ENCODE assay signal across 2 cellular contexts in the genomic region with DNA sequence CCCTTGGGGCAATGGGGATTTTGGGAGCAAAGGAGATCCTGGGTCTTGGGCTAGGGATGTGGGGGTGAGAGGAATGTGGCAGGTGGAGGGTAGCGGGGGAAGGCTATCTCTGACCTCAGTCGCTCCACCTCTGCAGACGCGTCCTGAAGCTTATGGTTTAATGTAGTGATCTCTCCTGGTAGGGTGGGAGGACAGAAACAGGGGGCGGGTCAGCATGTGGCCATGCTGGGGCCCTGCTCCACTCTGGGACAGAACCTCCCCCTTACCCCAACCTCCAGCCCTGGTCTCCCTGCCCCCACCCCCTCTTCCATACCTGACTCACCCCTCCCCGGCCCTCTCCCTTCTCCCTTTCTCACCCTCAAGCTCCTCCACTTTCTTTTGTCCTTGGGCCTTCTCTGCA.
TF ChIP-seq lines count a peak whose summit lies in the region.

No MANE protein-coding gene starts in this region.

TF ChIP-seq in HEK293T, 16 proteins besides CTCF, POLR2A, EP300 and RAD21:
- TF ChIP-seq HDGF (IDR thresholded peaks at IDR 0.05; ENCODE audit: borderline replicate concordance) (no peak), ELF4 (IDR thresholded peaks at IDR 0.05) (no peak), ARNT (IDR thresholded peaks at IDR 0.05) (no peak), L3MBTL2 (conservative IDR thresholded peaks at IDR 0.05) (no peak), BHLHE40 (IDR thresholded peaks at IDR 0.05; ENCODE audit: borderline replicate concordance) (no peak), LEF1 (IDR thresholded peaks at IDR 0.05; ENCODE audit: borderline replicate concordance) (no peak), FOXK2 (IDR thresholded peaks at IDR 0.05) (no peak), ZNF384 (IDR thresholded peaks at IDR 0.05) (no peak), FOXM1 (IDR thresholded peaks at IDR 0.05; ENCODE audit: borderline replicate concordance) (no peak), TARDBP (IDR thresholded peaks at IDR 0.05) (no peak), FOXA1 (IDR thresholded peaks at IDR 0.05) (no peak), SUZ12 (IDR thresholded peaks at IDR 0.05) (no peak), SP1 (IDR thresholded peaks at IDR 0.05) (no peak), NFRKB (IDR thresholded peaks at IDR 0.05) (no peak), CTBP1 (IDR thresholded peaks at IDR 0.05; ENCODE audit: borderline replicate concordance) (no peak)
- TF ChIP-seq, protein P1, sequence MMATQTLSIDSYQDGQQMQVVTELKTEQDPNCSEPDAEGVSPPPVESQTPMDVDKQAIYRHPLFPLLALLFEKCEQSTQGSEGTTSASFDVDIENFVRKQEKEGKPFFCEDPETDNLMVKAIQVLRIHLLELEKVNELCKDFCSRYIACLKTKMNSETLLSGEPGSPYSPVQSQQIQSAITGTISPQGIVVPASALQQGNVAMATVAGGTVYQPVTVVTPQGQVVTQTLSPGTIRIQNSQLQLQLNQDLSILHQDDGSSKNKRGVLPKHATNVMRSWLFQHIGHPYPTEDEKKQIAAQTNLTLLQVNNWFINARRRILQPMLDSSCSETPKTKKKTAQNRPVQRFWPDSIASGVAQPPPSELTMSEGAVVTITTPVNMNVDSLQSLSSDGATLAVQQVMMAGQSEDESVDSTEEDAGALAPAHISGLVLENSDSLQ (IDR thresholded peaks at IDR 0.05): no peak

TF ChIP-seq in GM12878, 131 proteins besides CTCF, POLR2A, EP300 and RAD21:
- TF ChIP-seq MTA3 (IDR thresholded peaks at IDR 0.05; ENCODE audit: borderline replicate concordance, low read length) (no peak), SREBF1 (IDR thresholded peaks at IDR 0.05; ENCODE audit: low read length) (no peak), CHD1 (IDR thresholded peaks at IDR 0.05; ENCODE audit: low read depth, low read length) (no peak), YBX1 (IDR thresholded peaks at IDR 0.05) (no peak), ESRRA (IDR thresholded peaks at IDR 0.05; ENCODE audit: low read length) (no peak), BRCA1 (IDR thresholded peaks at IDR 0.05; ENCODE audit: low read depth, low read length) (no peak), FOXK2 (IDR thresholded peaks at IDR 0.05) (no peak), SMC3 (IDR thresholded peaks at IDR 0.05; ENCODE audit: borderline replicate concordance, low read length) (no peak), PML (IDR thresholded peaks at IDR 0.05; ENCODE audit: low read length) (no peak), NR2C1 (IDR thresholded peaks at IDR 0.05) (no peak)
- TF ChIP-seq, protein P2, sequence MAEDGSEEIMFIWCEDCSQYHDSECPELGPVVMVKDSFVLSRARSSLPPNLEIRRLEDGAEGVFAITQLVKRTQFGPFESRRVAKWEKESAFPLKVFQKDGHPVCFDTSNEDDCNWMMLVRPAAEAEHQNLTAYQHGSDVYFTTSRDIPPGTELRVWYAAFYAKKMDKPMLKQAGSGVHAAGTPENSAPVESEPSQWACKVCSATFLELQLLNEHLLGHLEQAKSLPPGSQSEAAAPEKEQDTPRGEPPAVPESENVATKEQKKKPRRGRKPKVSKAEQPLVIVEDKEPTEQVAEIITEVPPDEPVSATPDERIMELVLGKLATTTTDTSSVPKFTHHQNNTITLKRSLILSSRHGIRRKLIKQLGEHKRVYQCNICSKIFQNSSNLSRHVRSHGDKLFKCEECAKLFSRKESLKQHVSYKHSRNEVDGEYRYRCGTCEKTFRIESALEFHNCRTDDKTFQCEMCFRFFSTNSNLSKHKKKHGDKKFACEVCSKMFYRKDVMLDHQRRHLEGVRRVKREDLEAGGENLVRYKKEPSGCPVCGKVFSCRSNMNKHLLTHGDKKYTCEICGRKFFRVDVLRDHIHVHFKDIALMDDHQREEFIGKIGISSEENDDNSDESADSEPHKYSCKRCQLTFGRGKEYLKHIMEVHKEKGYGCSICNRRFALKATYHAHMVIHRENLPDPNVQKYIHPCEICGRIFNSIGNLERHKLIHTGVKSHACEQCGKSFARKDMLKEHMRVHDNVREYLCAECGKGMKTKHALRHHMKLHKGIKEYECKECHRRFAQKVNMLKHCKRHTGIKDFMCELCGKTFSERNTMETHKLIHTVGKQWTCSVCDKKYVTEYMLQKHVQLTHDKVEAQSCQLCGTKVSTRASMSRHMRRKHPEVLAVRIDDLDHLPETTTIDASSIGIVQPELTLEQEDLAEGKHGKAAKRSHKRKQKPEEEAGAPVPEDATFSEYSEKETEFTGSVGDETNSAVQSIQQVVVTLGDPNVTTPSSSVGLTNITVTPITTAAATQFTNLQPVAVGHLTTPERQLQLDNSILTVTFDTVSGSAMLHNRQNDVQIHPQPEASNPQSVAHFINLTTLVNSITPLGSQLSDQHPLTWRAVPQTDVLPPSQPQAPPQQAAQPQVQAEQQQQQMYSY (CRISPR knock-in tag; IDR thresholded peaks at IDR 0.05): no peak
- TF ChIP-seq, protein P1 (IDR thresholded peaks at IDR 0.05): no peak
